Comparison of ENCODE assay signal across 1 cellular context in genomic region chr2:12433641-12433990, GRCh38.
TF ChIP-seq lines count a peak whose summit lies in the region.

No MANE protein-coding gene starts in this region.

TF ChIP-seq in GM23338, 12 proteins besides CTCF, POLR2A, EP300 and RAD21:
- no peak for TF ChIP-seq ZNF462 (CRISPR knock-in tag; IDR thresholded peaks at IDR 0.05)
- TF ChIP-seq STAT1 (IDR thresholded peaks at IDR 0.05; ENCODE audit: unreplicated experiment): no peak
- no peak for TF ChIP-seq EZH2 (IDR thresholded peaks at IDR 0.05; ENCODE audit: low read depth, unreplicated experiment)
- TF ChIP-seq EZH2phosphoT487 (IDR thresholded peaks at IDR 0.05; ENCODE audit: unreplicated experiment): no peak
- no peak for TF ChIP-seq ZNF331 (CRISPR knock-in tag; IDR thresholded peaks at IDR 0.05; ENCODE audit: low read depth)
- TF ChIP-seq REST (IDR thresholded peaks at IDR 0.05; ENCODE audit: unreplicated experiment): no peak
- no peak for TF ChIP-seq ZNF114 (CRISPR knock-in tag; IDR thresholded peaks at IDR 0.05)
- no peak for TF ChIP-seq NANOG (IDR thresholded peaks at IDR 0.05; ENCODE audit: borderline replicate concordance)
- no peak for TF ChIP-seq JUNB (IDR thresholded peaks at IDR 0.05; ENCODE audit: unreplicated experiment)
- no peak for TF ChIP-seq CREB1 (CRISPR knock-in tag; IDR thresholded peaks at IDR 0.05; ENCODE audit: low read depth)
- TF ChIP-seq POLR2AphosphoS5 (IDR thresholded peaks at IDR 0.05; ENCODE audit: low read depth): no peak
